8 cellular contexts compared by ENCODE assay signal in the genomic region with DNA sequence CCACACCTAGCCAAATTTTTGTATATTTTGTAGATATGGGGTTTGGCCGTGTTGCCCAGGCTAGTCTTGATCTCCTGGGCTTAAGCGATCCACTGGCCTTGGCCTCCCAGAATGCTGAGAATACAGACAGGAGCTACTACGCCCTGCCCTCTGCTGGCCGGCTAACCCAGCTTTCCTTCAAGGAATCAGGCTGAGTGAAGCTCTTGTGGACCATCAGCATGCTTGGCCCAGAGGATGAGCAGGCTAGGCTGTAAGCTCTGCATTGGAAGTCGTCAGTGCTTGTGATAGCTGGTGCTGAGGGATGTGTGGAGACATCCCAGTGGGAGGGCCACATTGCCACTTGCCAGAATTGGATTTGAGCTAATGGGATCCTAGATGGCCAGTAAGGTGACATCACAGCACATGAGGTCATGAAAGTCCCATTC.
DNase-seq lines count a peak whose midpoint lies in the region; ATAC-seq and TF ChIP-seq lines count a peak whose summit lies in the region.

No MANE protein-coding gene starts in this region.

- H3K27me3 Mint-ChIP-seq in HFFc6 (ENCODE audit: insufficient read depth) (peaks cover 13% of the 10 kb centered on the region), mesothelial cell of epicardium (ENCODE audit: low read depth) (no peaks in the 10 kb centered on the region)
- no peaks in the 10 kb centered on the region for H3K27me3 Mint-ChIP-seq in activated T-helper 1 cell treated with anti-CD3 and anti-CD28 coated beads, Interleukin-12 subunit alpha, Interleukin-12 subunit beta, Interleukin-2, Interleukin-4 antibody, amounts not matched to agents 30 ng/mL and 10 ng/mL and 1 ng/mL, durations not matched to agents 14 hours and 24 hours and 36 hours (ENCODE audit: insufficient read depth)

- CTCF ChIA-PET in AG04450 (lab: Charles Lee), result interaction anchor here (0.6 to 7.8 kb wide), 8 partner anchors 11 to 165 kb away, joined by 3 to 82 read pairs (median 6); partner anchors contain the start of gene MED15

- H3K4me3 ChIP-seq in AG04450 (ENCODE audit: low read depth, low read length) (no peak overlapping the region), cardiac fibroblast (replicated peaks in 1 of 2; ENCODE audit: low read depth in 2 of 2, low read length in 2 of 2) (no peak overlapping the region)

- peak overlapping the region; percentile 83 for H3K4me3 Mint-ChIP-seq in HFFc6
- H3K4me3 Mint-ChIP-seq in mesothelial cell of epicardium, result no peak overlapping the region
- H3K4me3 Mint-ChIP-seq in activated T-helper 1 cell treated with anti-CD3 and anti-CD28 coated beads, Interleukin-12 subunit alpha, Interleukin-12 subunit beta, Interleukin-2, Interleukin-4 antibody, amounts not matched to agents 30 ng/mL and 10 ng/mL and 1 ng/mL, durations not matched to agents 14 hours and 24 hours and 36 hours, result no peak overlapping the region

- H3K9me3 ChIP-seq in AG04450 (ENCODE audit: control insufficient read depth, insufficient read depth, low read length), result no peaks in the 10 kb centered on the region

- POLR2A ChIA-PET in AG04450 (lab: Yijun Ruan, JAX), result interaction anchor here (0.5 to 2.4 kb wide), 3 partner anchors 15 to 56 kb away, joined by 4 to 11 read pairs (median 9); no protein-coding TSS in a partner anchor

- peaks cover 42% of the 10 kb centered on the region for H3K36me3 Mint-ChIP-seq in HFFc6 (ENCODE audit: low read depth)
- H3K36me3 Mint-ChIP-seq in mesothelial cell of epicardium, result peaks cover 27% of the 10 kb centered on the region
- peaks cover 59% of the 10 kb centered on the region for H3K36me3 Mint-ChIP-seq in activated T-helper 1 cell treated with anti-CD3 and anti-CD28 coated beads, Interleukin-12 subunit alpha, Interleukin-12 subunit beta, Interleukin-2, Interleukin-4 antibody, amounts not matched to agents 30 ng/mL and 10 ng/mL and 1 ng/mL, durations not matched to agents 14 hours and 24 hours and 36 hours (ENCODE audit: low read depth)

- H3K27ac Mint-ChIP-seq in HFFc6, result peak overlapping the region; percentile 98
- H3K27ac Mint-ChIP-seq in mesothelial cell of epicardium, result peak overlapping the region; percentile 95
- no peak overlapping the region for H3K27ac Mint-ChIP-seq in activated T-helper 1 cell treated with anti-CD3 and anti-CD28 coated beads, Interleukin-12 subunit alpha, Interleukin-12 subunit beta, Interleukin-2, Interleukin-4 antibody, amounts not matched to agents 30 ng/mL and 10 ng/mL and 1 ng/mL, durations not matched to agents 14 hours and 24 hours and 36 hours

- no peaks in the 10 kb centered on the region for H3K27me3 ChIP-seq in AG04450 (ENCODE audit: control insufficient read depth, insufficient read depth, low read length)

- DNase-seq in AG04450 (ENCODE audit: low read depth, low spot score), result no peak
- peak; percentile 66 for DNase-seq in HFFc6
- DNase-seq in cardiac fibroblast (ENCODE audit: low read depth in 2 of 2), result peak; percentile 58 to 65
- no peak for DNase-seq in mesothelial cell of epicardium (ENCODE audit: low spot score in 2 of 2, unreplicated experiment in 2 of 2)
- DNase-seq in NCI-H1417 (lab: John Stamatoyannopoulos, UW), result no peak
- no peak for DNase-seq in activated T-helper 1 cell treated with anti-CD3 and anti-CD28 coated beads, Interleukin-12 subunit alpha, Interleukin-12 subunit beta, Interleukin-2, Interleukin-4 antibody, amounts not matched to agents 30 ng/mL and 10 ng/mL and 1 ng/mL, durations not matched to agents 14 hours and 24 hours and 36 hours (ENCODE audit: low spot score)
- DNase-seq in germinal center (ENCODE audit: low spot score), result no peak

- intact Hi-C loops in activated T-helper 1 cell treated with anti-CD3 and anti-CD28 coated beads, Interleukin-12 subunit alpha, Interleukin-12 subunit beta, Interleukin-2, Interleukin-4 antibody, amounts not matched to agents 30 ng/mL and 10 ng/mL and 1 ng/mL, durations not matched to agents 14 hours and 24 hours and 36 hours (cut with micrococcal nuclease), result loop anchor here (2.0 to 10.0 kb wide), 2 partner anchors 17 to 287 kb away; partner anchors contain the start of genes PI4KA and SNAP29

- H3K4me1 Mint-ChIP-seq in HFFc6 (ENCODE audit: low read depth) (peaks cover 83% of the 10 kb centered on the region), mesothelial cell of epicardium (peaks cover 39% of the 10 kb centered on the region)
- H3K4me1 Mint-ChIP-seq in activated T-helper 1 cell treated with anti-CD3 and anti-CD28 coated beads, Interleukin-12 subunit alpha, Interleukin-12 subunit beta, Interleukin-2, Interleukin-4 antibody, amounts not matched to agents 30 ng/mL and 10 ng/mL and 1 ng/mL, durations not matched to agents 14 hours and 24 hours and 36 hours (ENCODE audit: low read depth), result peaks cover 78% of the 10 kb centered on the region

- H3K27ac ChIP-seq in AG04450 (ENCODE audit: low read depth, low read length), result peak overlapping the region; percentile 97

- ATAC-seq in GM19467 (IDR thresholded peaks at IDR 0.05; ENCODE audit: unreplicated experiment), result no peak

- H3K9me3 Mint-ChIP-seq in HFFc6, result no peaks in the 10 kb centered on the region
- no peaks in the 10 kb centered on the region for H3K9me3 Mint-ChIP-seq in mesothelial cell of epicardium
- no peaks in the 10 kb centered on the region for H3K9me3 Mint-ChIP-seq in activated T-helper 1 cell treated with anti-CD3 and anti-CD28 coated beads, Interleukin-12 subunit alpha, Interleukin-12 subunit beta, Interleukin-2, Interleukin-4 antibody, amounts not matched to agents 30 ng/mL and 10 ng/mL and 1 ng/mL, durations not matched to agents 14 hours and 24 hours and 36 hours

- peak; percentile 64 for TF ChIP-seq CTCF in AG04450 (IDR thresholded peaks at IDR 0.05; ENCODE audit: low read depth, low read length)
- TF ChIP-seq CTCF in HFFc6 (IDR thresholded peaks at IDR 0.05), result peak; percentile 77
- peak; percentile 55 for TF ChIP-seq CTCF in cardiac fibroblast (IDR thresholded peaks at IDR 0.05; ENCODE audit: low read depth, low read length)
- no peak for TF ChIP-seq CTCF in mesothelial cell of epicardium (IDR thresholded peaks at IDR 0.05; ENCODE audit: unreplicated experiment)

Comparison
In these comparisons a context has a peak if more than half of its experiments do, and no peak if none do; other contexts are left out.
1. DNase-seq: peak in HFFc6 (single experiment) and cardiac fibroblast (2 of 2); none in AG04450 (single experiment), mesothelial cell of epicardium (0 of 2), NCI-H1417 (0 of 3), activated T-helper 1 cell treated with anti-CD3 and anti-CD28 coated beads, Interleukin-12 subunit alpha, Interleukin-12 subunit beta, Interleukin-2, Interleukin-4 antibody, amounts not matched to agents 30 ng/mL and 10 ng/mL and 1 ng/mL, durations not matched to agents 14 hours and 24 hours and 36 hours (single experiment) and germinal center (single experiment).